In genomic region chr10:117348236-117348635, GRCh38 we compare ENCODE assay signal across 15 cellular contexts.
"Had no signal": no experiment of that assay in that cellular context is flagged by ENCODE, and none has a peak within 500 bp of the region (broad histone marks: within the 10 kb centered on the region; RNA-seq: fewer than 3 reads in every experiment).

No MANE protein-coding gene starts in this region.

- ATAC-seq: activated CD8-positive, alpha-beta memory T cell treated with anti-CD3 and anti-CD28 coated beads, Interleukin-2, amount 10 ng/mL, durations not matched to agents 7 days and 5 days; naive thymus-derived CD4-positive, alpha-beta T cell had no signal

- H3K36me3 ChIP-seq: stomach, thoracic aorta had no signal

- H3K9me3 ChIP-seq: stomach, thoracic aorta had no signal

- H3K4me3 ChIP-seq: lung, skin epidermis, stomach, thoracic aorta had no signal

- DNase-seq: activated CD4-positive, CD25-positive, alpha-beta regulatory T cell; activated CD8-positive, alpha-beta memory T cell treated with anti-CD3 and anti-CD28 coated beads, Interleukin-2, amount 10 ng/mL, durations not matched to agents 7 days and 5 days; activated effector memory CD4-positive, alpha-beta T cell treated with Interleukin-2 at 50 U/mL for 16 hours; activated T-cell treated with anti-CD3 and anti-CD28 coated beads, Interleukin-2, amount 50 U/mL, for 24 hours; amygdala; dermis blood vessel endothelial cell; midbrain; naive thymus-derived CD4-positive, alpha-beta T cell; posterior cingulate gyrus; stimulated activated CD4-positive, alpha-beta T cell treated with anti-CD3 and anti-CD28 coated beads, Interleukin-4, amount 100 ng/mL, for 4 hours; stomach; T1000 had no signal

- H3K27ac ChIP-seq: skin epidermis, thoracic aorta had no signal

- H3K27me3 ChIP-seq: stomach had no signal
